In the genomic region with DNA sequence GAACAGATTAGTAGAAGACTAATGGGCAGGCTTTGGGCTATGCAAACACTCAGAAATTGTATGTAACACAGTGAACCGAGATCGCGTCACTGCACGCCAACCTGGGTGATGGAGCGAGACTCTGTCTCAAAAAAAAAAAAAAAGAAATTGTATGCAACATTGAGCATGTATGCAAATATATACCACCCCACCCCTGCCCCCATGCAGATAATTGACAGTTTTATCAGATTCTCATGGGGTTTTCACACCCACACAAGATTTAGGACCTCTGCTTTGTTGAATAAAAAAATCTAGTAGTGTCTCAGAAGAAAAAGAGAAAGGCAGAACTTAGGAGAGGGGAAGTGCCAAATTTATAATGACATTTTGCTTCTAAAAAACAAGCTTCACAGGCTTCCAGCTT, we compare ENCODE assay signal across 17 cellular contexts.
DNase-seq lines count a peak whose midpoint lies in the region; ATAC-seq, FAIRE-seq and TF ChIP-seq lines count a peak whose summit lies in the region.
"Had no signal": no experiment of that assay in that cellular context is flagged by ENCODE, and none has a peak within 500 bp of the region (broad histone marks: within the 10 kb centered on the region; RNA-seq: fewer than 3 reads in every experiment).

No MANE protein-coding gene starts in this region.

- H3K9me3 ChIP-seq in mucosa of descending colon, result no peaks in the 10 kb centered on the region
- H3K9me3 ChIP-seq: tibial nerve had no signal

- H3K4me1 ChIP-seq in mucosa of descending colon (ENCODE audit: low read depth), result no peaks in the 10 kb centered on the region
- H3K4me1 ChIP-seq: tibial nerve had no signal

- intact Hi-C loops in mucosa of descending colon (cut with DNase I, micrococcal nuclease), result no loop called here

- no peaks in the 10 kb centered on the region for H3K36me3 ChIP-seq in mucosa of descending colon (ENCODE audit: low read depth)
- H3K36me3 ChIP-seq: tibial nerve had no signal

- peak; percentile 33 to 76 for DNase-seq in NCI-H526 (lab: John Stamatoyannopoulos, UW)
- DNase-seq in mucosa of descending colon, result no peak
- DNase-seq in HTR-8/SVneo (ENCODE audit: insufficient read length, low spot score), result no peak
- DNase-seq: activated CD4-positive, CD25-positive, alpha-beta regulatory T cell; activated CD8-positive, alpha-beta memory T cell treated with anti-CD3 and anti-CD28 coated beads, Interleukin-2, amount 50 U/mL, for 4 hours; activated naive CD4-positive, alpha-beta T cell treated with anti-CD3 and anti-CD28 coated beads, Interleukin-2, amount 10 ng/mL, durations not matched to agents 7 days and 5 days; effector memory CD4-positive, alpha-beta T cell; left ventricle myocardium superior; NCI-H2171; OCI-M1 had no signal

- ATAC-seq in GM18508 (IDR thresholded peaks at IDR 0.05; ENCODE audit: insufficient read depth, unreplicated experiment), result peak; percentile 69
- ATAC-seq in GM19467 (IDR thresholded peaks at IDR 0.05; ENCODE audit: unreplicated experiment), result peak; percentile 50
- ATAC-seq in HG02973 (IDR thresholded peaks at IDR 0.05; ENCODE audit: unreplicated experiment), result peak; percentile 60
- ATAC-seq in mucosa of descending colon, result no peak
- no peak for ATAC-seq in GM21786 (IDR thresholded peaks at IDR 0.05; ENCODE audit: unreplicated experiment)
- no peak for ATAC-seq in GM21526 (IDR thresholded peaks at IDR 0.05; ENCODE audit: low FRiP score, unreplicated experiment)
- ATAC-seq: left ventricle myocardium superior; natural killer cell treated with Interleukin-12 subunit alpha and Interleukin-12 subunit beta and Interleukin-15 and Interleukin-18, amount 100 ng/mL, for 72 hours had no signal

- H3K4me3 ChIP-seq in mucosa of descending colon, result no peak overlapping the region
- H3K4me3 ChIP-seq: tibial nerve had no signal

- FAIRE-seq in HTR-8/SVneo (lab: Jason Lieb, UNC), result no peak

- no peak for TF ChIP-seq CTCF in mucosa of descending colon (IDR thresholded peaks at IDR 0.05)

Comparison
In these comparisons a context has a peak if more than half of its experiments do, and no peak if none do; other contexts are left out.
1. ATAC-seq: peak in GM18508 (single experiment), GM19467 (single experiment) and HG02973 (single experiment); none in mucosa of descending colon (single experiment), GM21786 (single experiment) and GM21526 (single experiment).
2. DNase-seq: peak in NCI-H526 (2 of 2); none in mucosa of descending colon (0 of 3) and HTR-8/SVneo (single experiment).